Comparison of ENCODE assay signal across 23 cellular contexts in the genomic region with DNA sequence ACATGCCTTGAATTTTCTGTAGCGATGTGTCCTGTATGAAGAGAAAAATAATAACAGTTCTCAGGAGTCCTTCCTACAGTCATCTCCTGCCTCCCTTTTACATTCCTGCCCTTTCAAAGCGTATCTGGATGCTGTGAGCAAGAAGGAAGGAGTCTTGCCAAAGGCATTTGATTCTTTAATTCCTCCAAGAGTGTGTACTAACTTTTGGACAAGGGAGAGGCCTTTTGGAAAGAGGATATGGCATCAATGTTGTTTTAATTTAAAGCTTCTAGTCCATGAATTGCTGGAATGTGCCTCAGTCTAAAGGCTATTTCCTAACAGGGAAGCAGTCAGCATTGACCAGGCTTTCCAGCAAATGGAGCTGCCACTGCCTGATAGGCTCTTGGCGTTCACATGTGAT.
DNase-seq lines count a peak whose midpoint lies in the region; ATAC-seq and TF ChIP-seq lines count a peak whose summit lies in the region.
"Had no signal": no experiment of that assay in that cellular context is flagged by ENCODE, and none has a peak within 500 bp of the region (broad histone marks: within the 10 kb centered on the region; RNA-seq: fewer than 3 reads in every experiment).

No MANE protein-coding gene starts in this region.

- H3K27ac ChIP-seq in SK-N-MC (peak overlapping the region; percentile 95), osteoblast (ENCODE audit: low read depth, low read length) (no peak overlapping the region)
- H3K27ac ChIP-seq in CD8-positive, alpha-beta T cell (ENCODE audit: low read depth, low read length) = no peak overlapping the region
- H3K27ac ChIP-seq: body of pancreas, KMS-11 had no signal

- H3K4me1 Mint-ChIP-seq in CD8-positive, alpha-beta T cell (ENCODE audit: low read depth) = no peaks in the 10 kb centered on the region
- H3K4me1 Mint-ChIP-seq: stimulated activated naive B cell treated with anti-CD40 and anti-IgM and Interleukin-4, amounts not matched to agents 10 μg/mL and 1 μg/mL and 100 μg/mL, for 72 hours had no signal

- no peaks in the 10 kb centered on the region for H3K27me3 Mint-ChIP-seq in CD8-positive, alpha-beta T cell (ENCODE audit: low read depth)
- H3K27me3 Mint-ChIP-seq: dendritic cell treated with granulocyte-macrophage colony-stimulating factor and Interleukin-4, amounts not matched to agents 40 ng/mL and 50 ng/mL, for 4 days; natural killer cell treated with Interleukin-12 subunit alpha and Interleukin-12 subunit beta and Interleukin-15 and Interleukin-18, amount 100 ng/mL, for 72 hours; stimulated activated naive B cell treated with anti-CD40 and anti-IgM and Interleukin-4, amounts not matched to agents 10 μg/mL and 1 μg/mL and 100 μg/mL, for 72 hours had no signal

- H4K20me1 ChIP-seq in osteoblast (ENCODE audit: insufficient read depth, low read length) = no peaks in the 10 kb centered on the region

- no peaks in the 10 kb centered on the region for H3K9me3 ChIP-seq in SK-N-MC (ENCODE audit: low read depth, low read length)
- H3K9me3 ChIP-seq in osteoblast (ENCODE audit: low read depth, low read length) = no peaks in the 10 kb centered on the region
- H3K9me3 ChIP-seq in CD8-positive, alpha-beta T cell (ENCODE audit: low read length) = no peaks in the 10 kb centered on the region
- H3K9me3 ChIP-seq: body of pancreas, heart right ventricle had no signal

- no peak overlapping the region for H3K27ac Mint-ChIP-seq in CD8-positive, alpha-beta T cell
- H3K27ac Mint-ChIP-seq: dendritic cell treated with granulocyte-macrophage colony-stimulating factor and Interleukin-4, amounts not matched to agents 40 ng/mL and 50 ng/mL, for 4 days; natural killer cell treated with Interleukin-12 subunit alpha and Interleukin-12 subunit beta and Interleukin-15 and Interleukin-18, amount 100 ng/mL, for 72 hours; stimulated activated naive B cell treated with anti-CD40 and anti-IgM and Interleukin-4, amounts not matched to agents 10 μg/mL and 1 μg/mL and 100 μg/mL, for 72 hours had no signal

- no peaks in the 10 kb centered on the region for H3K79me2 ChIP-seq in osteoblast (ENCODE audit: insufficient read depth, low read length)

- H3K27me3 ChIP-seq in osteoblast (ENCODE audit: insufficient read depth, low read length) = no peaks in the 10 kb centered on the region
- H3K27me3 ChIP-seq in CD8-positive, alpha-beta T cell (ENCODE audit: insufficient read depth, low read length) = no peaks in the 10 kb centered on the region
- H3K27me3 ChIP-seq: body of pancreas, heart right ventricle had no signal

- H3K4me3 ChIP-seq in AG09309 (ENCODE audit: control insufficient read depth, low read depth, low read length) = no peak overlapping the region
- peak overlapping the region; percentile 57 for H3K4me3 ChIP-seq in SK-N-MC
- no peak overlapping the region for H3K4me3 ChIP-seq in fibroblast of mammary gland (ENCODE audit: control insufficient read depth, low read depth, low read length)
- H3K4me3 ChIP-seq in osteoblast (ENCODE audit: insufficient read depth, low read length) = no peak overlapping the region
- H3K4me3 ChIP-seq in CD8-positive, alpha-beta T cell (ENCODE audit: low read depth, low read length) = no peak overlapping the region
- H3K4me3 ChIP-seq: body of pancreas, GM12878, heart right ventricle had no signal

- H3K36me3 ChIP-seq in SK-N-MC (ENCODE audit: insufficient read depth, low read length) (peaks cover 8% of the 10 kb centered on the region; the same call in 1 of the 2 replicates), osteoblast (ENCODE audit: insufficient read depth, low read length) (peaks cover 3% of the 10 kb centered on the region)
- H3K36me3 ChIP-seq in CD8-positive, alpha-beta T cell (ENCODE audit: insufficient read depth, low read length) = peaks cover 5% of the 10 kb centered on the region

- H2AFZ ChIP-seq in osteoblast (ENCODE audit: low read length) = no peak overlapping the region

- intact Hi-C loops in CD8-positive, alpha-beta T cell (cut with DNase I, micrococcal nuclease) = no loop called here

- TF ChIP-seq CTCF in AG09309 (IDR thresholded peaks at IDR 0.05; ENCODE audit: control insufficient read depth, insufficient read depth, low read depth, low read length, missing control alignments) (no peak), fibroblast of mammary gland (conservative IDR thresholded peaks at IDR 0.05; ENCODE audit: control insufficient read depth, insufficient read depth, low read depth, low read length) (no peak), osteoblast (IDR thresholded peaks at IDR 0.05; ENCODE audit: extremely low read depth, low read depth, low read length) (no peak)
- TF ChIP-seq CTCF in CD8-positive, alpha-beta T cell (IDR thresholded peaks at IDR 0.05) = no peak

- H3K4me1 ChIP-seq in osteoblast (ENCODE audit: insufficient read depth, low read length) = no peaks in the 10 kb centered on the region
- no peaks in the 10 kb centered on the region for H3K4me1 ChIP-seq in CD8-positive, alpha-beta T cell (ENCODE audit: insufficient read depth, low read length)
- H3K4me1 ChIP-seq: body of pancreas had no signal

- ATAC-seq in HG03045 (IDR thresholded peaks at IDR 0.05; ENCODE audit: unreplicated experiment) = no peak
- no peak for ATAC-seq in CD8-positive, alpha-beta T cell
- ATAC-seq: body of pancreas; GM12878; HCT116; natural killer cell treated with Interleukin-12 subunit alpha and Interleukin-12 subunit beta and Interleukin-15 and Interleukin-18, amount 100 ng/mL, for 72 hours; stimulated activated naive B cell treated with anti-CD40 and anti-IgM and Interleukin-4, amounts not matched to agents 10 μg/mL and 1 μg/mL and 100 μg/mL, for 72 hours had no signal

- H3K4me2 ChIP-seq in osteoblast (ENCODE audit: insufficient read depth, low read length) = no peak overlapping the region
- H3K4me2 ChIP-seq: KMS-11 had no signal

- no peaks in the 10 kb centered on the region for H3K9me3 Mint-ChIP-seq in CD8-positive, alpha-beta T cell
- H3K9me3 Mint-ChIP-seq: dendritic cell treated with granulocyte-macrophage colony-stimulating factor and Interleukin-4, amounts not matched to agents 40 ng/mL and 50 ng/mL, for 4 days; natural killer cell treated with Interleukin-12 subunit alpha and Interleukin-12 subunit beta and Interleukin-15 and Interleukin-18, amount 100 ng/mL, for 72 hours had no signal

- H3K9ac ChIP-seq in SK-N-MC (ENCODE audit: insufficient read length) = no peak overlapping the region
- H3K9ac ChIP-seq: KMS-11 had no signal

- CTCF ChIA-PET in CD8-positive, alpha-beta T cell (lab: Charles Lee) = no interaction called here

- no peak overlapping the region for H3K4me3 Mint-ChIP-seq in CD8-positive, alpha-beta T cell
- H3K4me3 Mint-ChIP-seq: dendritic cell treated with granulocyte-macrophage colony-stimulating factor and Interleukin-4, amounts not matched to agents 40 ng/mL and 50 ng/mL, for 4 days; natural killer cell treated with Interleukin-12 subunit alpha and Interleukin-12 subunit beta and Interleukin-15 and Interleukin-18, amount 100 ng/mL, for 72 hours; stimulated activated naive B cell treated with anti-CD40 and anti-IgM and Interleukin-4, amounts not matched to agents 10 μg/mL and 1 μg/mL and 100 μg/mL, for 72 hours had no signal

- DNase-seq in AG09309 (ENCODE audit: low read depth) (peak; percentile 86), SK-N-MC (ENCODE audit: low read depth, low spot score) (no peak), fibroblast of mammary gland (ENCODE audit: low read depth) (peak; percentile 89), osteoblast (ENCODE audit: insufficient read length, low spot score, missing footprints) (peak; percentile 76), foreskin melanocyte (no peak), NCI-H1105 treated with DMSO at 0.1 percent for 48 hours (lab: John Stamatoyannopoulos, UW) (no peak)
- DNase-seq in CD8-positive, alpha-beta T cell = no peak
- DNase-seq: activated CD4-positive, alpha-beta T cell treated with anti-CD3 and anti-CD28 coated beads, Interleukin-2, amount 50 U/mL, for 1 hour; activated naive CD4-positive, alpha-beta T cell treated with Interleukin-2 at 50 U/mL for 16 hours; body of pancreas; Calu3; heart right ventricle; NCI-H2081 treated with DMSO at 0.1 percent for 48 hours; NCI-H510A treated with DMSO at 0.1 percent for 48 hours; stimulated activated naive B cell treated with anti-CD40 and anti-IgM and Interleukin-4, amounts not matched to agents 10 μg/mL and 1 μg/mL and 100 μg/mL, for 72 hours; T-helper 1 cell; trophoblast cell had no signal

- POLR2A ChIA-PET in CD8-positive, alpha-beta T cell (lab: Charles Lee) = interaction anchor here (1.1 kb wide), 1 partner anchor 10 kb away, joined by 3 read pairs; no protein-coding TSS in a partner anchor

- peaks cover 50% of the 10 kb centered on the region for H3K36me3 Mint-ChIP-seq in CD8-positive, alpha-beta T cell
- H3K36me3 Mint-ChIP-seq: natural killer cell treated with Interleukin-12 subunit alpha and Interleukin-12 subunit beta and Interleukin-15 and Interleukin-18, amount 100 ng/mL, for 72 hours had no signal

Comparison
In these comparisons a context has a peak if more than half of its experiments do, and no peak if none do; other contexts are left out.
1. DNase-seq: peak in AG09309 (single experiment), fibroblast of mammary gland (single experiment) and osteoblast (single experiment); none in SK-N-MC (single experiment), foreskin melanocyte (single experiment), NCI-H1105 treated with DMSO at 0.1 percent for 48 hours (single experiment) and CD8-positive, alpha-beta T cell (0 of 7).